8 cellular contexts compared by ENCODE assay signal in the genomic region with DNA sequence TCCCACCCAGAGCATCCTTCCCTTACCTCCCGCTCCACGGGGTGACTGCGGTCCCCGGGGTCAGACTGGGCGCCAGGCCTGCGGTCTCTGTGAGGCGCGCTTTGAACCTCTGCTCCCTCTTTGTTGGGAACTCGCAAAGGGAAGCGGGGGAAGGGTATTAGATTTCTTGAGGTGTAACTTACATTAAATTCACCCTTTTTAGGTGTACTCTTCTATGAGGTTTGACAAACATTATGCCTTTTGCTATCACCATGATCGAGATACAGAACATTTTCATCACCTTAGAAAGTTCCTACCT. TPM values are rescaled to one million over a fixed set of nuclear protein-coding genes. Genes with fewer than 3 reads are reported as not detected.
A peak's percentile ranks its signal among the peaks of the same experiment; 100 is the strongest.
DNase-seq lines count a peak whose midpoint lies in the region; ATAC-seq, FAIRE-seq and TF ChIP-seq lines count a peak whose summit lies in the region.

No MANE protein-coding gene starts in this region.

- in situ Hi-C loops in Panc1 (cut with HindIII; ENCODE audit: low pct_unique_long_range_greater_than_20kb, low sequenced_read_pairs): no loop called here

- H3K4me3 ChIP-seq in GM06990 (replicated peaks; ENCODE audit: low read depth, low read length) (peak overlapping the region; percentile 72), Panc1 (ENCODE audit: low read depth in 2 of 2, low read length in 2 of 2) (peak overlapping the region; percentile 87 to 88), esophagus (ENCODE audit: low read depth in 1 of 2, low read length in 2 of 2) (peak overlapping the region; percentile 64 to 74), prostate gland (peak overlapping the region; percentile 68 to 73)

- ATAC-seq in Panc1: peak; percentile 42; the same call in 1 of the 2 replicates
- no peak for ATAC-seq in HG03521 (IDR thresholded peaks at IDR 0.05; ENCODE audit: unreplicated experiment)
- ATAC-seq in HG02642 (IDR thresholded peaks at IDR 0.05; ENCODE audit: poor library complexity, unreplicated experiment): no peak

- H3K27me3 ChIP-seq in GM06990 (replicated peaks; ENCODE audit: control insufficient read depth, insufficient read depth, low read length) (no peaks in the 10 kb centered on the region), Panc1 (ENCODE audit: control insufficient read depth, insufficient read depth, low read length) (no peaks in the 10 kb centered on the region), esophagus (ENCODE audit: control insufficient read depth in 1 of 2, insufficient read depth in 2 of 2, low read length in 2 of 2) (no peaks in the 10 kb centered on the region), prostate gland (replicated peaks; ENCODE audit: insufficient read depth) (no peaks in the 10 kb centered on the region)

- no peak for FAIRE-seq in D721Med (lab: Jason Lieb, UNC)

- H3K9me3 ChIP-seq in Panc1 (ENCODE audit: control insufficient read depth, insufficient read depth, low read depth, low read length) (no peaks in the 10 kb centered on the region), esophagus (ENCODE audit: control insufficient read depth in 2 of 2, insufficient read depth in 1 of 2, low read depth in 1 of 2, low read length in 1 of 2) (no peaks in the 10 kb centered on the region), prostate gland (no peaks in the 10 kb centered on the region)

- intact Hi-C loops in Panc1 (cut with micrococcal nuclease; ENCODE audit: unreplicated experiment): no loop called here
- intact Hi-C loops in prostate gland (cut with DNase I): loop anchor here (10.0 kb wide), 1 partner anchor 89 kb away; a partner anchor contains a TSS

- no peaks in the 10 kb centered on the region for H3K36me3 ChIP-seq in GM06990 (ENCODE audit: control insufficient read depth, insufficient read depth, low read length)
- peaks cover 2% of the 10 kb centered on the region for H3K36me3 ChIP-seq in Panc1 (ENCODE audit: control insufficient read depth, insufficient read depth, low read length)
- H3K36me3 ChIP-seq in esophagus (ENCODE audit: control insufficient read depth in 2 of 2, insufficient read depth in 2 of 2, low read length in 1 of 2): no peaks in the 10 kb centered on the region
- H3K36me3 ChIP-seq in prostate gland: no peaks in the 10 kb centered on the region

- POLR2A ChIA-PET in Panc1 (lab: Charles Lee): no interaction called here

- H3K27ac ChIP-seq in Panc1 (ENCODE audit: low read length) (peak overlapping the region; percentile 87), esophagus (ENCODE audit: low read depth in 2 of 2, low read length in 1 of 2) (peak overlapping the region; percentile 93 to 94), prostate gland (peak overlapping the region; percentile 84 to 89)

- no TSS peak for BruUV-seq in Panc1 (replicated peaks; lab: Mats Ljungman, UMichigan)

- CTCF ChIA-PET in Panc1 (lab: Charles Lee): interaction anchor here (1.0 kb wide), 1 partner anchor 155 kb away, joined by 7 read pairs; no protein-coding TSS in a partner anchor

- TF ChIP-seq CTCF in GM06990 (IDR thresholded peaks at IDR 0.05; ENCODE audit: insufficient read depth, low read length, poor library complexity, severe bottlenecking): no peak
- no peak for TF ChIP-seq CTCF in Panc1 (IDR thresholded peaks at IDR 0.05)
- no peak for TF ChIP-seq CTCF in prostate gland (IDR thresholded peaks at IDR 0.05)
- no peak for TF ChIP-seq CTCF in D721Med (IDR thresholded peaks at IDR 0.05; ENCODE audit: insufficient read depth, missing control alignments)

- 2% methylated on average over 11 of the region's 11 CpGs for WGBS in esophagus, 2 donors
- 3% methylated on average over 10 of the region's 11 CpGs for WGBS in prostate gland

- TF ChIP-seq POLR2A in prostate gland (IDR thresholded peaks at IDR 0.05): no peak

- no peak for DNase-seq in GM06990 (ENCODE audit: extremely low read depth, insufficient read length)
- no peak for DNase-seq in Panc1 (ENCODE audit: low read depth, low spot score)
- DNase-seq in prostate gland (ENCODE audit: low spot score): no peak
- DNase-seq in NCI-H187 (lab: John Stamatoyannopoulos, UW): no peak
- no peak for DNase-seq in D721Med (ENCODE audit: insufficient read length, low spot score)

- H3K4me1 ChIP-seq in Panc1 (ENCODE audit: control insufficient read depth, insufficient read depth, low read length) (no peaks in the 10 kb centered on the region), esophagus (ENCODE audit: control insufficient read depth in 2 of 2, insufficient read depth in 2 of 2, low read length in 1 of 2) (no peaks in the 10 kb centered on the region), prostate gland (replicated peaks) (no peaks in the 10 kb centered on the region)

RNA-seq across cellular contexts. Expression of a gene that starts 0.6 kb away (rescaled TPM):
- total RNA-seq in Panc1 (2021; ENCODE audit: unreplicated experiment) (17.6 TPM), prostate gland (10 to 100 TPM; 14.0 to 17.0 TPM)
- polyA plus RNA-seq in Panc1 (2012; ENCODE audit: insufficient read length): 8.0 TPM
- 1 to 10 TPM; 3.1 to 8.0 TPM for polyA plus RNA-seq in esophagus
